In the genomic region with DNA sequence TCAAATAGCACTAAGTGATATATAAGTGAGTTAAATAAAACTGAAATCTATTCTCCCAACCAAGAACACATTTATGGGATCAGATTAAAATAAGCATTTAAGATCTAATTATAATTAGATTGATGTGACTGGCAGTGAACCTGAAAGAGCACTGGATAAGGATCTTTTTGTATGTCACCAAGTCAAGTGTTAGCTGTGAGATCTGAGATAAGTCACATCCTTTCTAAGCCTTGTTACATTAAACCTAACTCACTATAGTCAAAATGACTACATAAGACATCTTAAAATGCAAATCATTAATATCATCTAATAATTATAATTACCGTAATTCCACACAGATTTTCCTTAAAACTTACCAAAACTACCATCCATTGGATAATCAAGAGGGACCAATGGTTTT, we compare ENCODE assay signal across 12 cellular contexts. TPM values are rescaled to one million over a fixed set of nuclear protein-coding genes. Genes with fewer than 3 reads are reported as not detected.
A peak's percentile ranks its signal among the peaks of the same experiment; 100 is the strongest.
DNase-seq lines count a peak whose midpoint lies in the region; ATAC-seq, FAIRE-seq and TF ChIP-seq lines count a peak whose summit lies in the region.
"Had no signal": no experiment of that assay in that cellular context is flagged by ENCODE, and none has a peak within 500 bp of the region (broad histone marks: within the 10 kb centered on the region; RNA-seq: fewer than 3 reads in every experiment).

No MANE protein-coding gene starts in this region.

- H3K9me3 ChIP-seq in Karpas-422 (ENCODE audit: low read length) = no peaks in the 10 kb centered on the region
- no peaks in the 10 kb centered on the region for H3K9me3 ChIP-seq in upper lobe of right lung

- intact Hi-C loops in upper lobe of right lung (cut with DNase I) = no loop called here

- H3K36me3 ChIP-seq in Karpas-422 (ENCODE audit: insufficient read depth, low read length) (peaks cover 61% of the 10 kb centered on the region), upper lobe of right lung (peaks cover 20% of the 10 kb centered on the region)

- TF ChIP-seq CTCF in D721Med (IDR thresholded peaks at IDR 0.05; ENCODE audit: insufficient read depth, missing control alignments) (no peak), astrocyte of the spinal cord (IDR thresholded peaks at IDR 0.05; ENCODE audit: low read depth, low read length) (no peak), upper lobe of right lung (IDR thresholded peaks at IDR 0.05) (no peak)

- peaks cover 6 to 20% (median 18%) of the 10 kb centered on the region in 4 donors for H3K4me1 Mint-ChIP-seq in naive thymus-derived CD8-positive, alpha-beta T cell

- peak overlapping the region; percentile 91 for H3K4me2 ChIP-seq in Karpas-422 (ENCODE audit: low read depth, low read length, poor library complexity, severe bottlenecking)

- H3K79me2 ChIP-seq in Karpas-422 (ENCODE audit: low read length) = peaks cover 56% of the 10 kb centered on the region

- H4K20me1 ChIP-seq in Karpas-422 (ENCODE audit: insufficient read depth, low read depth, low read length) = peaks cover 5% of the 10 kb centered on the region; the same call in 1 of the 2 replicates

- H3K27me3 ChIP-seq in Karpas-422 (ENCODE audit: low read length) = no peaks in the 10 kb centered on the region
- H3K27me3 ChIP-seq in upper lobe of right lung = no peaks in the 10 kb centered on the region

- in situ Hi-C loops in astrocyte of the spinal cord (cut with HindIII; ENCODE audit: low sequenced_read_pairs) = no loop called here

- peaks cover 0 to 1% (median 0%) of the 10 kb centered on the region in 5 donors for H3K27me3 Mint-ChIP-seq in naive thymus-derived CD8-positive, alpha-beta T cell
- H3K27me3 Mint-ChIP-seq: dendritic cell treated with granulocyte-macrophage colony-stimulating factor and Interleukin-4, amounts not matched to agents 40 ng/mL and 50 ng/mL, for 4 days; IgD-negative memory B cell had no signal

- peak overlapping the region; percentile 73 for H3K27ac ChIP-seq in Karpas-422 (ENCODE audit: low read length)
- no peak overlapping the region for H3K27ac ChIP-seq in upper lobe of right lung

- DNase-seq in D721Med (ENCODE audit: insufficient read length, low spot score) (no peak), Karpas-422 (no peak), astrocyte of the spinal cord (ENCODE audit: low read depth, low spot score) (no peak), upper lobe of right lung (no peak)
- no peak for DNase-seq in naive thymus-derived CD8-positive, alpha-beta T cell
- DNase-seq: left ventricle myocardium superior had no signal

- POLR2A ChIA-PET in naive thymus-derived CD8-positive, alpha-beta T cell (lab: Charles Lee) = interaction anchor here (3.1 kb wide), 1 partner anchor 21 kb away, joined by 9 read pairs; the partner anchor contains the start of gene EXOSC9

- ATAC-seq in naive thymus-derived CD8-positive, alpha-beta T cell = no peak
- ATAC-seq in GM19395 (IDR thresholded peaks at IDR 0.05; ENCODE audit: unreplicated experiment) (no peak), upper lobe of right lung (no peak), HG03521 (IDR thresholded peaks at IDR 0.05; ENCODE audit: unreplicated experiment) (no peak), GM21367 (IDR thresholded peaks at IDR 0.05; ENCODE audit: unreplicated experiment) (no peak)
- ATAC-seq: left ventricle myocardium superior had no signal

- FAIRE-seq in D721Med (lab: Jason Lieb, UNC) = peak; percentile 74

- peak overlapping the region; percentile 83 for H3K9ac ChIP-seq in Karpas-422 (ENCODE audit: low read length)

- H2AFZ ChIP-seq in Karpas-422 (ENCODE audit: low read length) = no peak overlapping the region

- peaks cover 0 to 18% (median 0%) of the 10 kb centered on the region in 3 donors for H3K36me3 Mint-ChIP-seq in naive thymus-derived CD8-positive, alpha-beta T cell
- H3K36me3 Mint-ChIP-seq: IgD-negative memory B cell had no signal

- H3K9me3 Mint-ChIP-seq in naive thymus-derived CD8-positive, alpha-beta T cell = no peaks in the 10 kb centered on the region
- H3K9me3 Mint-ChIP-seq: dendritic cell treated with granulocyte-macrophage colony-stimulating factor and Interleukin-4, amounts not matched to agents 40 ng/mL and 50 ng/mL, for 4 days; IgD-negative memory B cell had no signal

- H3K9me2 ChIP-seq in Karpas-422 (replicated peaks; ENCODE audit: insufficient read depth, low read length) = no peaks in the 10 kb centered on the region

- H3K27ac Mint-ChIP-seq in naive thymus-derived CD8-positive, alpha-beta T cell = no peak overlapping the region

- peak overlapping the region in 7 of 10 donors; percentile 16 to 99 (median 90) for H3K4me3 Mint-ChIP-seq in naive thymus-derived CD8-positive, alpha-beta T cell

- H3K4me3 ChIP-seq in Karpas-422 (ENCODE audit: low read length) (peak overlapping the region; percentile 91), astrocyte of the spinal cord (ENCODE audit: low read depth, low read length) (peak overlapping the region; percentile 88), upper lobe of right lung (no peak overlapping the region)

- H3K4me1 ChIP-seq in Karpas-422 (ENCODE audit: low read length) (peaks cover 49% of the 10 kb centered on the region), upper lobe of right lung (peaks cover 6% of the 10 kb centered on the region)

RNA-seq across cellular contexts. Expression of gene CCNA2, which starts 1.6 kb away (rescaled TPM):
- 37.0 and 46.8 TPM in 2 replicates for total RNA-seq in Karpas-422 (2014; rRNA removed; shearing (Covaris generic); ENCODE audit: low replicate concordance)
- total RNA-seq in naive thymus-derived CD8-positive, alpha-beta T cell = 1 to 10 TPM; 1.1 to 1.3 TPM
- under 1 TPM in 1 of 3 donors, not detected in 2; 0.51 TPM for polyA plus RNA-seq in naive thymus-derived CD8-positive, alpha-beta T cell
- 1.2 TPM for total RNA-seq in upper lobe of right lung

RNA-seq across cellular contexts. Expression of gene EXOSC9, which starts 20.9 kb away (rescaled TPM):
- total RNA-seq in Karpas-422 (2014; rRNA removed; shearing (Covaris generic); ENCODE audit: low replicate concordance) = 38.2 and 42.2 TPM in 2 replicates
- total RNA-seq in naive thymus-derived CD8-positive, alpha-beta T cell = 10 to 100 TPM; 41.6 to 45.7 TPM
- polyA plus RNA-seq in naive thymus-derived CD8-positive, alpha-beta T cell = 10 to 100 TPM; 37.0 to 44.6 (median 38.4) TPM
- 15.8 TPM for total RNA-seq in upper lobe of right lung

RNA-seq across cellular contexts. Expression of gene BBS7, which starts 48.2 kb away (rescaled TPM):
- 15.0 and 28.4 TPM in 2 replicates for total RNA-seq in Karpas-422 (2014; rRNA removed; shearing (Covaris generic); ENCODE audit: low replicate concordance)
- 10 to 100 TPM; 13.7 to 13.9 TPM for total RNA-seq in naive thymus-derived CD8-positive, alpha-beta T cell
- 1 to 10 TPM; 5.6 to 9.1 (median 8.7) TPM for polyA plus RNA-seq in naive thymus-derived CD8-positive, alpha-beta T cell
- 14.5 TPM for total RNA-seq in upper lobe of right lung

RNA-seq across cellular contexts. Expression of gene SMIM43, which starts 57.1 kb away (rescaled TPM):
- not detected in 2 replicates for total RNA-seq in Karpas-422 (2014; rRNA removed; shearing (Covaris generic); ENCODE audit: low replicate concordance)
- not detected for total RNA-seq in naive thymus-derived CD8-positive, alpha-beta T cell
- polyA plus RNA-seq in naive thymus-derived CD8-positive, alpha-beta T cell = not detected
- not detected for total RNA-seq in upper lobe of right lung
- total RNA-seq: H4, left ventricle myocardium superior had no signal
- polyA plus RNA-seq: IgD-negative memory B cell had no signal

Comparison
In these comparisons a context has a peak if more than half of its experiments do, and no peak if none do; other contexts are left out.
1. RNA of gene CCNA2, which starts 1.6 kb away (total RNA-seq): 37.0 to 46.8 TPM in Karpas-422; 1.1 to 1.3 TPM in naive thymus-derived CD8-positive, alpha-beta T cell and 1.2 TPM in upper lobe of right lung (single experiment); every median in the first group is over 10 times any median in the second.